37 cellular contexts compared by ENCODE assay signal in genomic region chr6:47832386-47833080, GRCh38. TPM values are rescaled to one million over a fixed set of nuclear protein-coding genes. Genes with fewer than 3 reads are reported as not detected.
"Had no signal": no experiment of that assay in that cellular context is flagged by ENCODE, and none has a peak within 500 bp of the region (broad histone marks: within the 10 kb centered on the region; RNA-seq: fewer than 3 reads in every experiment).

No MANE protein-coding gene starts in this region.

- H3K27me3 Mint-ChIP-seq: naive B cell; stimulated activated memory B cell treated with anti-CD40 and anti-IgM and Interleukin-4, amounts not matched to agents 10 μg/mL and 1 μg/mL and 100 μg/mL, for 72 hours had no signal

- H3K27ac ChIP-seq: neutrophil, sigmoid colon, stomach, thyroid gland, upper lobe of left lung, vagina had no signal

- H3K4me1 Mint-ChIP-seq: mesothelial cell of epicardium; naive B cell; nephron progenitor cell; stimulated activated memory B cell treated with anti-CD40 and anti-IgM and Interleukin-4, amounts not matched to agents 10 μg/mL and 1 μg/mL and 100 μg/mL, for 72 hours had no signal

- H3K4me1 ChIP-seq: sigmoid colon, stomach, thyroid gland, upper lobe of left lung, vagina had no signal

- H3K27ac Mint-ChIP-seq: activated CD8-positive, alpha-beta T cell treated with anti-CD3 and anti-CD28 coated beads for 36 hours; activated naive CD4-positive, alpha-beta T cell treated with anti-CD3 and anti-CD28 coated beads, Interleukin-2, amount 50 U/mL, for 72 hours; activated T-helper 2 cell treated with anti-CD3 and anti-CD28 coated beads, Interferon-gamma antibody, Interleukin-2, Interleukin-4, amounts not matched to agents 10 μg/mL and 5 μg/mL and 100 μg/mL, durations not matched to agents 14 hours and 24 hours and 36 hours; mesothelial cell of epicardium; naive B cell; nephron progenitor cell; stimulated activated memory B cell treated with anti-CD40 and anti-IgM and Interleukin-4, amounts not matched to agents 10 μg/mL and 1 μg/mL and 100 μg/mL, for 72 hours; T-helper 1 cell treated with Interleukin-12 subunit alpha and Interleukin-12 subunit beta and Interleukin-4 antibody, amounts not matched to agents 30 μg/mL and 1 μg/mL, for 36 hours had no signal

- H3K9me3 ChIP-seq: neutrophil, sigmoid colon, stomach, thyroid gland, upper lobe of left lung, vagina had no signal

- H3K4me3 ChIP-seq: sigmoid colon, stomach, thyroid gland, upper lobe of left lung, vagina had no signal

- H3K36me3 ChIP-seq: neutrophil, sigmoid colon, stomach, thyroid gland, upper lobe of left lung, vagina had no signal

- H3K36me3 Mint-ChIP-seq: activated naive CD4-positive, alpha-beta T cell treated with anti-CD3 and anti-CD28 coated beads, Interleukin-2, amount 50 U/mL, for 72 hours; mesothelial cell of epicardium; naive B cell; stimulated activated memory B cell treated with anti-CD40 and anti-IgM and Interleukin-4, amounts not matched to agents 10 μg/mL and 1 μg/mL and 100 μg/mL, for 72 hours had no signal

- ATAC-seq: activated CD8-positive, alpha-beta T cell treated with anti-CD3 and anti-CD28 coated beads for 36 hours; activated naive CD4-positive, alpha-beta T cell treated with anti-CD3 and anti-CD28 coated beads, Interleukin-2, amount 50 U/mL, for 72 hours; left ventricle myocardium superior; stimulated activated memory B cell treated with anti-CD40 and anti-IgM and Interleukin-4, amounts not matched to agents 10 μg/mL and 1 μg/mL and 100 μg/mL, for 72 hours had no signal

- DNase-seq: activated CD4-positive, alpha-beta T cell treated with anti-CD3 and anti-CD28 coated beads, Interleukin-2, amount 50 U/mL, for 1 hour; activated CD4-positive, CD25-positive, alpha-beta regulatory T cell treated with anti-CD3 and anti-CD28 coated beads, Interleukin-2, amount 50 U/mL, for 72 hours; activated CD8-positive, alpha-beta T cell treated with anti-CD3 and anti-CD28 coated beads for 36 hours; activated naive CD4-positive, alpha-beta T cell; activated T-cell treated with anti-CD3 and anti-CD28 coated beads, Interleukin-2, amount 50 U/mL, for 48 hours; aorta; caudate nucleus; cortex of kidney; islet precursor cell; left ventricle myocardium superior; naive B cell; nephron progenitor cell; sigmoid colon; small intestine; stimulated activated CD4-positive, alpha-beta T cell treated with anti-CD3 and anti-CD28 coated beads, Interleukin-1b, Interleukin-23, amount 100 ng/mL, for 48 hours; stimulated activated CD4-positive, alpha-beta T cell treated with anti-CD3 and anti-CD28 coated beads, Interleukin-4, amount 100 ng/mL, for 4 hours; stimulated activated CD8-positive, alpha-beta memory T cell treated with anti-CD3 and anti-CD28 coated beads, Interleukin-4, amount 100 ng/mL, for 48 hours; stomach; SW 1271; T-helper 9 cell; thyroid gland; upper lobe of left lung had no signal

- H3K27me3 ChIP-seq: neutrophil, sigmoid colon, stomach, thyroid gland, upper lobe of left lung, vagina had no signal

- H3K4me3 Mint-ChIP-seq: activated CD8-positive, alpha-beta T cell treated with anti-CD3 and anti-CD28 coated beads for 36 hours; mesothelial cell of epicardium; naive B cell; nephron progenitor cell; stimulated activated memory B cell treated with anti-CD40 and anti-IgM and Interleukin-4, amounts not matched to agents 10 μg/mL and 1 μg/mL and 100 μg/mL, for 72 hours; T-helper 1 cell treated with Interleukin-12 subunit alpha and Interleukin-12 subunit beta and Interleukin-4 antibody, amounts not matched to agents 30 μg/mL and 1 μg/mL, for 36 hours had no signal

- H3K9me3 Mint-ChIP-seq: activated CD8-positive, alpha-beta T cell treated with anti-CD3 and anti-CD28 coated beads for 36 hours; activated naive CD4-positive, alpha-beta T cell treated with anti-CD3 and anti-CD28 coated beads, Interleukin-2, amount 50 U/mL, for 72 hours; activated T-helper 2 cell treated with anti-CD3 and anti-CD28 coated beads, Interferon-gamma antibody, Interleukin-2, Interleukin-4, amounts not matched to agents 10 μg/mL and 5 μg/mL and 100 μg/mL, durations not matched to agents 14 hours and 24 hours and 36 hours; mesothelial cell of epicardium; nephron progenitor cell; stimulated activated memory B cell treated with anti-CD40 and anti-IgM and Interleukin-4, amounts not matched to agents 10 μg/mL and 1 μg/mL and 100 μg/mL, for 72 hours; T-helper 1 cell treated with Interleukin-12 subunit alpha and Interleukin-12 subunit beta and Interleukin-4 antibody, amounts not matched to agents 30 μg/mL and 1 μg/mL, for 36 hours had no signal

RNA-seq across cellular contexts. Expression of gene OPN5, which starts 50.7 kb away (rescaled TPM):
- total RNA-seq: activated CD8-positive, alpha-beta T cell treated with anti-CD3 and anti-CD28 coated beads for 36 hours; activated naive CD4-positive, alpha-beta T cell treated with anti-CD3 and anti-CD28 coated beads, Interleukin-2, amount 50 U/mL, for 72 hours; activated T-helper 2 cell treated with anti-CD3 and anti-CD28 coated beads, Interferon-gamma antibody, Interleukin-2, Interleukin-4, amounts not matched to agents 10 μg/mL and 5 μg/mL and 100 μg/mL, durations not matched to agents 14 hours and 24 hours and 36 hours; aorta; chondrocyte; endothelial cell of umbilical vein; frontal cortex; lung microvascular endothelial cell; mesothelial cell of epicardium; osteocyte; posterior vena cava; sigmoid colon; stomach; thyroid gland; upper lobe of left lung; vagina had no signal
- polyA plus RNA-seq: adipose tissue, aorta, endothelial cell of umbilical vein, esophagus, sigmoid colon, small intestine had no signal
